Comparison of ENCODE assay signal across 8 cellular contexts in genomic region chr15:52331490-52332240, GRCh38. TPM values are rescaled to one million over a fixed set of nuclear protein-coding genes. Genes with fewer than 3 reads are reported as not detected.
DNase-seq lines count a peak whose midpoint lies in the region; ATAC-seq and TF ChIP-seq lines count a peak whose summit lies in the region.

No MANE protein-coding gene starts in this region.

- no peaks in the 10 kb centered on the region for H3K9me3 Mint-ChIP-seq in activated CD8-positive, alpha-beta memory T cell treated with anti-CD3 and anti-CD28 coated beads, Interleukin-2, amount 10 ng/mL, durations not matched to agents 7 days and 5 days (ENCODE audit: low read depth)

- peak; percentile 52 for DNase-seq in A673 (ENCODE audit: low spot score)
- DNase-seq in NCI-H226, result peak; percentile 44
- DNase-seq in activated CD8-positive, alpha-beta memory T cell treated with anti-CD3 and anti-CD28 coated beads, Interleukin-2, amount 10 ng/mL, durations not matched to agents 7 days and 5 days, result peak; percentile 85
- DNase-seq in fibroblast of gingiva (ENCODE audit: low read depth), result peak; percentile 41
- DNase-seq in renal cortical epithelial cell (ENCODE audit: low read depth), result peak; percentile 64
- no peak for DNase-seq in hepatic stellate cell (ENCODE audit: low spot score)

- H3K4me3 Mint-ChIP-seq in activated CD8-positive, alpha-beta memory T cell treated with anti-CD3 and anti-CD28 coated beads, Interleukin-2, amount 10 ng/mL, durations not matched to agents 7 days and 5 days, result peak overlapping the region; percentile 24

- H3K4me1 ChIP-seq in A673 (ENCODE audit: insufficient read depth, low read length, poor library complexity, severe bottlenecking), result no peaks in the 10 kb centered on the region

- H3K27ac ChIP-seq in A673 (ENCODE audit: low read depth, low read length, poor library complexity, severe bottlenecking), result no peak overlapping the region

- peaks cover 37% of the 10 kb centered on the region for H3K4me1 Mint-ChIP-seq in activated CD8-positive, alpha-beta memory T cell treated with anti-CD3 and anti-CD28 coated beads, Interleukin-2, amount 10 ng/mL, durations not matched to agents 7 days and 5 days

- CTCF ChIA-PET in A673 (lab: Charles Lee), result interaction anchor here (0.5 to 1.5 kb wide), 3 partner anchors 75 to 423 kb away, joined by 3 to 7 read pairs (median 3); no protein-coding TSS in a partner anchor
- CTCF ChIA-PET in activated CD8-positive, alpha-beta memory T cell treated with anti-CD3 and anti-CD28 coated beads, Interleukin-2, amount 10 ng/mL, durations not matched to agents 7 days and 5 days (lab: Charles Lee), result interaction anchor here (0.6 to 3.2 kb wide), 35 partner anchors 9 to 406 kb away, joined by 3 to 52 read pairs (median 4); partner anchors contain the start of genes ARPP19, MYO5A and MYO5C

- peak overlapping the region; percentile 83 for H3K27ac Mint-ChIP-seq in activated CD8-positive, alpha-beta memory T cell treated with anti-CD3 and anti-CD28 coated beads, Interleukin-2, amount 10 ng/mL, durations not matched to agents 7 days and 5 days

- H3K4me3 ChIP-seq in A673 (ENCODE audit: low read depth, low read length, poor library complexity, severe bottlenecking), result no peak overlapping the region

- TF ChIP-seq CTCF in A673 (conservative IDR thresholded peaks at IDR 0.05; ENCODE audit: low read depth, low read length), result peak; percentile 58

- no peaks in the 10 kb centered on the region for H3K9me3 ChIP-seq in A673 (ENCODE audit: low read depth, low read length, poor library complexity, severe bottlenecking)

- intact Hi-C loops in A673 (cut with micrococcal nuclease; ENCODE audit: unreplicated experiment), result loop anchor here (1.0 to 5.0 kb wide), 2 partner anchors 196 to 404 kb away; partner anchors contain the start of gene MYO5A

- ATAC-seq in GM18499 (IDR thresholded peaks at IDR 0.05; ENCODE audit: insufficient read depth, unreplicated experiment) (peak; percentile 85), HG02884 (IDR thresholded peaks at IDR 0.05; ENCODE audit: unreplicated experiment) (peak; percentile 80)
- ATAC-seq in activated CD8-positive, alpha-beta memory T cell treated with anti-CD3 and anti-CD28 coated beads, Interleukin-2, amount 10 ng/mL, durations not matched to agents 7 days and 5 days, result peak; percentile 99

- BruUV-seq in A673 (replicated peaks; lab: Mats Ljungman, UMichigan), result no TSS peak

- H3K36me3 Mint-ChIP-seq in activated CD8-positive, alpha-beta memory T cell treated with anti-CD3 and anti-CD28 coated beads, Interleukin-2, amount 10 ng/mL, durations not matched to agents 7 days and 5 days, result peaks cover 28% of the 10 kb centered on the region

- POLR2A ChIA-PET in A673 (lab: Charles Lee; ENCODE audit: low non-redundant PET), result no interaction called here

- H3K27me3 Mint-ChIP-seq in activated CD8-positive, alpha-beta memory T cell treated with anti-CD3 and anti-CD28 coated beads, Interleukin-2, amount 10 ng/mL, durations not matched to agents 7 days and 5 days, result no peaks in the 10 kb centered on the region

- H3K36me3 ChIP-seq in A673 (ENCODE audit: insufficient read depth, low read length, poor library complexity, severe bottlenecking), result no peaks in the 10 kb centered on the region

- no peaks in the 10 kb centered on the region for H3K27me3 ChIP-seq in A673 (replicated peaks; ENCODE audit: insufficient read depth, low read depth, low read length, poor library complexity)

RNA-seq across cellular contexts. Expression of gene MYO5C, which starts 36.1 kb away (rescaled TPM):
- total RNA-seq in A673 (2021) (0.43 and 0.63 TPM in 2 replicates), renal cortical epithelial cell (17.2 and 18.3 TPM in 2 replicates)
- total RNA-seq in activated CD8-positive, alpha-beta memory T cell treated with anti-CD3 and anti-CD28 coated beads, Interleukin-2, amount 10 ng/mL, durations not matched to agents 7 days and 5 days, result 1 to 10 TPM in 1 of 2 experiments, under 1 TPM in 1; 0.94 to 1.3 TPM
